In genomic region chr16:88771294-88771772, GRCh38 we compare ENCODE assay signal across 1 cellular context.
TF ChIP-seq lines count a peak whose summit lies in the region.

No MANE protein-coding gene starts in this region.

TF ChIP-seq in HCT116, 20 proteins besides CTCF, POLR2A, EP300 and RAD21 (continued from another document):
- TF ChIP-seq REST (IDR thresholded peaks at IDR 0.05; ENCODE audit: low read depth) (no peak), CEBPB (IDR thresholded peaks at IDR 0.05; ENCODE audit: low read depth) (no peak), FOSL1 (IDR thresholded peaks at IDR 0.05; ENCODE audit: low read depth) (no peak)
